In the genomic region with DNA sequence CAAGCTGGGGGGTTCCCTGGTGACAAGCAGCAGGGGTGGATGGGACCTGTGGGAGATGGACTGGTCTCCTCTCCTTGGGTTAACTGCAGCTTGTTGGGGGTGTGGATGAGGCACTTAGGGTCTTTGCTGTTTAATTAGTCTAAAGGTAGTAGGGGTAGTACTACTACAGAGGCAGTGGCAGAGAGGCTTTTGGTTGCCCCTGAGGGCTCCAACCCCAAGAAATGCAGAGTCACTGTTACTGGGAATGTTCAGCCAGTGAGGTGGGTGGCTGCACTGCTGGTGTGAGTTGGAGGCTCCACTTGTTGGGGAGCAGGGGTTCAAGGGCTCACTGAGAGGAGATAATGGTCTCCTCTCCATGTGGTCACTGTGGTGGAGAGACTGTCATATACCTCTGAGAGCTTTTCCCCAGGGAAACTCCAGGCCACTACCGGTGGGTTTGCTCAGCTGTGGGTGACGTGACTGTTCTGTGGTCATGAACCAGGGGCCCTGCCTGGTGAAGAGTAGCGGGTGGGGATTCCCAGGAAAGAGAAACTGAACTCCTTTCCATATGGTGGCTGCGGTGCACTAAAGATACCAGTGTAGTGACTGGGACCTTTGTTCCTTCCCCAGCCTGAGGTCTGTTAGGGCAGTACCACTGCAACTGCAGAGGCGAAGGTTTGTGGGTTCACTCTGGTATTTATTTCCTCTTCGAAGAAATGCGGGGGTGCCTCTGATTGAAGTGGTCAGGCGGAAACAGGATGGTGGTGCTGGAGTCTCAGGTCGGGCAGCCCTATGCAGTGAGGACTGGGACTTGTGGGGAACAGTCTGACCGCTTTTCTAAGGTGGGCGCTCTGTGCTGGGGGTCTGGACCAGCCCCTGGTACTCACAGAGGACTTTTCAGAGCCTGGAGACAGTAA, we compare ENCODE assay signal across 1 cellular context.
TF ChIP-seq lines count a peak whose summit lies in the region.

No MANE protein-coding gene starts in this region.

TF ChIP-seq in GM23338, 12 proteins besides CTCF, POLR2A, EP300 and RAD21 (continued from another document):
- TF ChIP-seq, protein P1, sequence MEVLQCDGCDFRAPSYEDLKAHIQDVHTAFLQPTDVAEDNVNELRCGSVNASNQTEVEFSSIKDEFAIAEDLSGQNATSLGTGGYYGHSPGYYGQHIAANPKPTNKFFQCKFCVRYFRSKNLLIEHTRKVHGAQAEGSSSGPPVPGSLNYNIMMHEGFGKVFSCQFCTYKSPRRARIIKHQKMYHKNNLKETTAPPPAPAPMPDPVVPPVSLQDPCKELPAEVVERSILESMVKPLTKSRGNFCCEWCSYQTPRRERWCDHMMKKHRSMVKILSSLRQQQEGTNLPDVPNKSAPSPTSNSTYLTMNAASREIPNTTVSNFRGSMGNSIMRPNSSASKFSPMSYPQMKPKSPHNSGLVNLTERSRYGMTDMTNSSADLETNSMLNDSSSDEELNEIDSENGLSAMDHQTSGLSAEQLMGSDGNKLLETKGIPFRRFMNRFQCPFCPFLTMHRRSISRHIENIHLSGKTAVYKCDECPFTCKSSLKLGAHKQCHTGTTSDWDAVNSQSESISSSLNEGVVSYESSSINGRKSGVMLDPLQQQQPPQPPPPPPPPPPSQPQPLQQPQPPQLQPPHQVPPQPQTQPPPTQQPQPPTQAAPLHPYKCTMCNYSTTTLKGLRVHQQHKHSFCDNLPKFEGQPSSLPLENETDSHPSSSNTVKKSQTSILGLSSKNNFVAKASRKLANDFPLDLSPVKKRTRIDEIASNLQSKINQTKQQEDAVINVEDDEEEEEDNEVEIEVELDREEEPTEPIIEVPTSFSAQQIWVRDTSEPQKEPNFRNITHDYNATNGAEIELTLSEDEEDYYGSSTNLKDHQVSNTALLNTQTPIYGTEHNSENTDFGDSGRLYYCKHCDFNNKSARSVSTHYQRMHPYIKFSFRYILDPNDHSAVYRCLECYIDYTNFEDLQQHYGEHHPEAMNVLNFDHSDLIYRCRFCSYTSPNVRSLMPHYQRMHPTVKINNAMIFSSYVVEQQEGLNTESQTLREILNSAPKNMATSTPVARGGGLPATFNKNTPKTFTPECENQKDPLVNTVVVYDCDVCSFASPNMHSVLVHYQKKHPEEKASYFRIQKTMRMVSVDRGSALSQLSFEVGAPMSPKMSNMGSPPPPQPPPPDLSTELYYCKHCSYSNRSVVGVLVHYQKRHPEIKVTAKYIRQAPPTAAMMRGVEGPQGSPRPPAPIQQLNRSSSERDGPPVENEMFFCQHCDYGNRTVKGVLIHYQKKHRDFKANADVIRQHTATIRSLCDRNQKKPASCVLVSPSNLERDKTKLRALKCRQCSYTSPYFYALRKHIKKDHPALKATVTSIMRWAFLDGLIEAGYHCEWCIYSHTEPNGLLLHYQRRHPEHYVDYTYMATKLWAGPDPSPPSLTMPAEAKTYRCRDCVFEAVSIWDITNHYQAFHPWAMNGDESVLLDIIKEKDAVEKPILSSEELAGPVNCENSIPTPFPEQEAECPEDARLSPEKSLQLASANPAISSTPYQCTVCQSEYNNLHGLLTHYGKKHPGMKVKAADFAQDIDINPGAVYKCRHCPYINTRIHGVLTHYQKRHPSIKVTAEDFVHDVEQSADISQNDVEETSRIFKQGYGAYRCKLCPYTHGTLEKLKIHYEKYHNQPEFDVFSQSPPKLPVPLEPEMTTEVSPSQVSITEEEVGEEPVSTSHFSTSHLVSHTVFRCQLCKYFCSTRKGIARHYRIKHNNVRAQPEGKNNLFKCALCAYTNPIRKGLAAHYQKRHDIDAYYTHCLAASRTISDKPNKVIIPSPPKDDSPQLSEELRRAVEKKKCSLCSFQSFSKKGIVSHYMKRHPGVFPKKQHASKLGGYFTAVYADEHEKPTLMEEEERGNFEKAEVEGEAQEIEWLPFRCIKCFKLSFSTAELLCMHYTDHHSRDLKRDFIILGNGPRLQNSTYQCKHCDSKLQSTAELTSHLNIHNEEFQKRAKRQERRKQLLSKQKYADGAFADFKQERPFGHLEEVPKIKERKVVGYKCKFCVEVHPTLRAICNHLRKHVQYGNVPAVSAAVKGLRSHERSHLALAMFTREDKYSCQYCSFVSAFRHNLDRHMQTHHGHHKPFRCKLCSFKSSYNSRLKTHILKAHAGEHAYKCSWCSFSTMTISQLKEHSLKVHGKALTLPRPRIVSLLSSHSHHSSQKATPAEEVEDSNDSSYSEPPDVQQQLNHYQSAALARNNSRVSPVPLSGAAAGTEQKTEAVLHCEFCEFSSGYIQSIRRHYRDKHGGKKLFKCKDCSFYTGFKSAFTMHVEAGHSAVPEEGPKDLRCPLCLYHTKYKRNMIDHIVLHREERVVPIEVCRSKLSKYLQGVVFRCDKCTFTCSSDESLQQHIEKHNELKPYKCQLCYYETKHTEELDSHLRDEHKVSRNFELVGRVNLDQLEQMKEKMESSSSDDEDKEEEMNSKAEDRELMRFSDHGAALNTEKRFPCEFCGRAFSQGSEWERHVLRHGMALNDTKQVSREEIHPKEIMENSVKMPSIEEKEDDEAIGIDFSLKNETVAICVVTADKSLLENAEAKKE (CRISPR knock-in tag; IDR thresholded peaks at IDR 0.05): no peak
- TF ChIP-seq ZNF114 (CRISPR knock-in tag; IDR thresholded peaks at IDR 0.05): no peak
- TF ChIP-seq NANOG (IDR thresholded peaks at IDR 0.05; ENCODE audit: borderline replicate concordance): no peak
- no peak for TF ChIP-seq ZNF331 (CRISPR knock-in tag; IDR thresholded peaks at IDR 0.05; ENCODE audit: low read depth)
- TF ChIP-seq ETS1 (IDR thresholded peaks at IDR 0.05): no peak
